In genomic region chr4:153238146-153238919, GRCh38 we compare ENCODE assay signal across 19 cellular contexts. TPM values are rescaled to one million over a fixed set of nuclear protein-coding genes. Genes with fewer than 3 reads are reported as not detected.
DNase-seq lines count a peak whose midpoint lies in the region; ATAC-seq, FAIRE-seq and TF ChIP-seq lines count a peak whose summit lies in the region.
"Had no signal": no experiment of that assay in that cellular context is flagged by ENCODE, and none has a peak within 500 bp of the region (broad histone marks: within the 10 kb centered on the region; RNA-seq: fewer than 3 reads in every experiment).

No MANE protein-coding gene starts in this region.

- CTCF ChIA-PET in K562 (lab: Yijun Ruan, JAX; ENCODE audit: low intra/inter-chr PET ratio) = no interaction called here

- no peaks in the 10 kb centered on the region for H4K20me1 ChIP-seq in K562 (replicated peaks; ENCODE audit: control insufficient read depth, insufficient read depth, low read length)

- no TSS peak for BruUV-seq in K562 (replicated peaks; lab: Mats Ljungman, UMichigan)

- no peak overlapping the region for H2AFZ ChIP-seq in K562 (ENCODE audit: low read depth, low read length)
- H2AFZ ChIP-seq: GM23248 had no signal

- no peaks in the 10 kb centered on the region for H3K36me3 ChIP-seq in K562 (ENCODE audit: control insufficient read depth, insufficient read depth, low read length)

- TF ChIP-seq EP300 in K562 (IDR thresholded peaks at IDR 0.05; ENCODE audit: low read length) = no peak

- no peaks in the 10 kb centered on the region for H3K79me2 ChIP-seq in K562 (ENCODE audit: control insufficient read depth, insufficient read depth, low read length)

- WGBS in K562 (ENCODE audit: insufficient coverage, low coverage, missing lambda C conversion rate) = 2% methylated on average over 5 of the region's 5 CpGs

- TF ChIP-seq RAD21 in K562 (CRISPR knock-in tag; conservative IDR thresholded peaks at IDR 0.05 in 1 of 2, IDR thresholded peaks at IDR 0.05 in 1 of 2) = no peak

- no peak for DNase-seq in K562 (ENCODE audit: extremely low read depth in 1 of 4, low spot score in 3 of 4)
- DNase-seq in fibroblast of villous mesenchyme (ENCODE audit: low read depth) = peak; percentile 40
- no peak for DNase-seq in left lobe of liver (ENCODE audit: low spot score)
- DNase-seq in renal cortical epithelial cell (ENCODE audit: low read depth) = peak; percentile 66
- no peak for DNase-seq in HuH-7.5 (ENCODE audit: low spot score)
- DNase-seq in activated CD4-positive, CD25-positive, alpha-beta regulatory T cell (lab: John Stamatoyannopoulos, UW) = no peak
- DNase-seq: C1 segment of cervical spinal cord; Calu3; CD4-positive, alpha-beta memory T cell; COR-L47; DMS153; DND-41; GM23248; H7; HCEC 1CT had no signal

- no peaks in the 10 kb centered on the region for H3K9me3 ChIP-seq in K562 (replicated peaks; ENCODE audit: control insufficient read depth, insufficient read depth, low read depth, low read length)

- H3K9ac ChIP-seq in K562 (ENCODE audit: insufficient read depth in 1 of 2, low read depth in 2 of 2, low read length in 2 of 2) = no peak overlapping the region
- H3K9ac ChIP-seq: GM23248 had no signal

- no peak for TF ChIP-seq CTCF in K562 (IDR thresholded peaks at IDR 0.05 in 2 of 3, conservative IDR thresholded peaks at IDR 0.05 in 1 of 3; ENCODE audit: insufficient read depth in 2 of 3, low read depth in 1 of 3, low read length in 3 of 3)
- TF ChIP-seq CTCF in fibroblast of villous mesenchyme (IDR thresholded peaks at IDR 0.05; ENCODE audit: insufficient read depth, low read depth, low read length) = no peak

- FAIRE-seq in K562 (lab: Jason Lieb, UNC) = no peak
- FAIRE-seq: G401.6, GM12892, H1 had no signal

- TF ChIP-seq POLR2A in K562 (conservative IDR thresholded peaks at IDR 0.05) = no peak

- H3K27me3 ChIP-seq in K562 (ENCODE audit: control insufficient read depth in 2 of 2, insufficient read depth in 2 of 2, low read length in 2 of 2) = peaks cover 14 to 36% of the 10 kb centered on the region in 2 experiments

- POLR2A ChIA-PET in K562 (lab: Yijun Ruan, JAX) = interaction anchor here (0.5 kb wide), 1 partner anchor 67 kb away, joined by 3 read pairs; no protein-coding TSS in a partner anchor

- no peaks in the 10 kb centered on the region for H3K9me1 ChIP-seq in K562 (ENCODE audit: control insufficient read depth, insufficient read depth, low read length)

- H3K4me2 ChIP-seq in K562 (ENCODE audit: insufficient read depth, low read length) = no peak overlapping the region

- H3K4me1 ChIP-seq in K562 (replicated peaks in 1 of 2; ENCODE audit: control insufficient read depth in 2 of 2, insufficient read depth in 2 of 2, low read length in 2 of 2) = no peaks in the 10 kb centered on the region

- H3K4me3 ChIP-seq in K562 (no peak overlapping the region), fibroblast of villous mesenchyme (ENCODE audit: low read depth, low read length) (no peak overlapping the region)
- H3K4me3 ChIP-seq: GM23248 had no signal

- H3K27ac ChIP-seq in K562 (ENCODE audit: extremely low read depth, low read depth, low read length) = no peak overlapping the region
- H3K27ac ChIP-seq: GM23248 had no signal

- ATAC-seq in K562 (no peak), left lobe of liver (peak; percentile 11), esophagus mucosa (no peak)

- in situ Hi-C loops in K562 (cut with MboI) = no loop called here

- intact Hi-C loops in K562 (cut with micrococcal nuclease) = loop anchor here (10.0 kb wide), 1 partner anchor 406 kb away; no protein-coding TSS in a partner anchor

TF ChIP-seq in K562, 482 proteins besides CTCF, POLR2A, EP300 and RAD21:
- TF ChIP-seq CBX8 (IDR thresholded peaks at IDR 0.05; ENCODE audit: borderline replicate concordance, extremely low read depth, low read depth, low read length, poor library complexity, severe bottlenecking) = peak; percentile 59
- TF ChIP-seq, protein P1, sequence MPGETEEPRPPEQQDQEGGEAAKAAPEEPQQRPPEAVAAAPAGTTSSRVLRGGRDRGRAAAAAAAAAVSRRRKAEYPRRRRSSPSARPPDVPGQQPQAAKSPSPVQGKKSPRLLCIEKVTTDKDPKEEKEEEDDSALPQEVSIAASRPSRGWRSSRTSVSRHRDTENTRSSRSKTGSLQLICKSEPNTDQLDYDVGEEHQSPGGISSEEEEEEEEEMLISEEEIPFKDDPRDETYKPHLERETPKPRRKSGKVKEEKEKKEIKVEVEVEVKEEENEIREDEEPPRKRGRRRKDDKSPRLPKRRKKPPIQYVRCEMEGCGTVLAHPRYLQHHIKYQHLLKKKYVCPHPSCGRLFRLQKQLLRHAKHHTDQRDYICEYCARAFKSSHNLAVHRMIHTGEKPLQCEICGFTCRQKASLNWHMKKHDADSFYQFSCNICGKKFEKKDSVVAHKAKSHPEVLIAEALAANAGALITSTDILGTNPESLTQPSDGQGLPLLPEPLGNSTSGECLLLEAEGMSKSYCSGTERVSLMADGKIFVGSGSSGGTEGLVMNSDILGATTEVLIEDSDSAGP (CRISPR knock-in tag; IDR thresholded peaks at IDR 0.05) = no peak

RNA-seq across cellular contexts. Expression of gene TRIM2, which starts 34.1 kb away (rescaled TPM):
- 0.56 TPM in 2 replicates for total RNA-seq in K562 (2011; cell fraction: chromatin; rRNA removed; ENCODE audit: low replicate concordance)
- 0.50 and 0.66 TPM in 2 replicates for total RNA-seq in K562 (2011; cell fraction: nucleolus; rRNA removed)
- 0.69 TPM in 1 of 2 replicates, not detected in the other for total RNA-seq in K562 (2011; cell fraction: nucleoplasm; rRNA removed)
- total RNA-seq in K562 (2014; rRNA removed) (0.12 and 0.41 TPM in 2 replicates), K562 (2014; rRNA removed; fragmentation: Illumina TruSeq; extraction: Trizol) (0.10 and 0.18 TPM in 2 replicates), K562 (2015; rRNA removed; fragmentation: Illumina TruSeq; extraction: Trizol) (0.04 TPM in 2 replicates), K562 (2021) (0.09 and 0.16 TPM in 2 replicates), fibroblast of villous mesenchyme (35.1 and 38.0 TPM in 2 replicates), left lobe of liver (10.8 TPM), renal cortical epithelial cell (110 and 181 TPM in 2 replicates), esophagus mucosa (9.0 TPM)
- polyA plus RNA-seq in K562 (2011; rRNA removed) (0.11 and 0.17 TPM in 2 replicates), K562 (2014; fragmentation: Illumina TruSeq; extraction: Trizol) (0.03 and 0.27 TPM in 2 replicates), K562 (2014; fragmentation: Nextera tagmentation; extraction: Ambion mirVana) (under 1 TPM; 0.01 TPM), K562 (2014; rRNA removed) (1.0 TPM in 1 of 2 replicates, not detected in the other)
- polyA plus RNA-seq in K562 (2011; cell fraction: cytosol; rRNA removed) = 0.03 and 0.25 TPM in 2 replicates
- 0.39 and 0.46 TPM in 2 replicates for polyA plus RNA-seq in K562 (2011; cell fraction: nucleus; rRNA removed)
- polyA plus RNA-seq in K562 (2012) = 0.14 and 0.53 TPM in 2 replicates
- polyA minus RNA-seq in K562 (2011; rRNA and poly(A)+ RNA removed) = 0.21 and 0.46 TPM in 2 replicates
- not detected in 2 replicates for polyA minus RNA-seq in K562 (2011; cell fraction: cytosol; rRNA and poly(A)+ RNA removed)
- 0.13 and 0.33 TPM in 2 replicates for polyA minus RNA-seq in K562 (2011; cell fraction: nucleus; rRNA and poly(A)+ RNA removed)

Comparison
In these comparisons a context has a peak if more than half of its experiments do, and no peak if none do; other contexts are left out.
1. DNase-seq: peak in fibroblast of villous mesenchyme (single experiment) and renal cortical epithelial cell (single experiment); none in K562 (0 of 4), left lobe of liver (single experiment), HuH-7.5 (single experiment) and activated CD4-positive, CD25-positive, alpha-beta regulatory T cell (0 of 4).